Comparison of ENCODE assay signal across 17 cellular contexts in genomic region chr3:134057006-134057832, GRCh38. TPM values are rescaled to one million over a fixed set of nuclear protein-coding genes. Genes with fewer than 3 reads are reported as not detected.
A peak's percentile ranks its signal among the peaks of the same experiment; 100 is the strongest.
DNase-seq lines count a peak whose midpoint lies in the region; ATAC-seq and TF ChIP-seq lines count a peak whose summit lies in the region.
"Had no signal": no experiment of that assay in that cellular context is flagged by ENCODE, and none has a peak within 500 bp of the region (broad histone marks: within the 10 kb centered on the region; RNA-seq: fewer than 3 reads in every experiment).

No MANE protein-coding gene starts in this region.

- ATAC-seq in HG03139 (IDR thresholded peaks at IDR 0.05; ENCODE audit: unreplicated experiment) (no peak), HG02970 (IDR thresholded peaks at IDR 0.05; ENCODE audit: low FRiP score, unreplicated experiment) (no peak)
- ATAC-seq: activated naive CD8-positive, alpha-beta T cell treated with anti-CD3 and anti-CD28 coated beads, Interleukin-2, amount 50 U/mL, for 24 hours; activated T-cell treated with anti-CD3 and anti-CD28 coated beads, Interleukin-2, amount 50 U/mL, for 4 hours had no signal

- DNase-seq in EL = peak; percentile 36
- DNase-seq in M059J (ENCODE audit: low read depth) = peak; percentile 55
- DNase-seq in fibroblast of mammary gland (ENCODE audit: low read depth) = peak; percentile 66
- peak; percentile 23 for DNase-seq in posterior vena cava (ENCODE audit: low spot score)
- DNase-seq in KG1 (lab: John Stamatoyannopoulos, UW) = no peak
- no peak for DNase-seq in central memory CD4-positive, alpha-beta T cell
- DNase-seq: activated CD4-positive, CD25-positive, alpha-beta regulatory T cell treated with anti-CD3 and anti-CD28 coated beads, Interleukin-2, amount 50 U/mL, for 72 hours; activated naive CD8-positive, alpha-beta T cell treated with anti-CD3 and anti-CD28 coated beads, Interleukin-2, amount 50 U/mL, for 24 hours; activated T-cell treated with anti-CD3 and anti-CD28 coated beads, Interleukin-2, amount 50 U/mL, for 4 hours; GDM1; NCI-H1092; stimulated activated CD4-positive, alpha-beta T cell treated with anti-CD3 and anti-CD28 coated beads, Interleukin-4, amount 100 ng/mL, for 4 hours; stimulated activated naive CD4-positive, alpha-beta T cell had no signal

- no peak overlapping the region for H3K4me3 ChIP-seq in fibroblast of mammary gland (ENCODE audit: control insufficient read depth, low read depth, low read length)

- intact Hi-C loops in posterior vena cava (cut with DNase I) = no loop called here

- no peak for TF ChIP-seq CTCF in fibroblast of mammary gland (conservative IDR thresholded peaks at IDR 0.05; ENCODE audit: control insufficient read depth, insufficient read depth, low read depth, low read length)

RNA-seq across cellular contexts. Expression of gene SLCO2A1, which starts 27.5 kb away (rescaled TPM):
- 0.20 and 0.47 TPM in 2 replicates for total RNA-seq in M059J (2014; rRNA removed; shearing (Covaris generic))
- 100 to 1,000 TPM in 1 of 2 donors, 10 to 100 TPM in 1; 87.8 to 102 TPM for total RNA-seq in posterior vena cava
- total RNA-seq: myocyte; T-helper 1 cell treated with Interleukin-12 subunit alpha and Interleukin-12 subunit beta and Interleukin-4 antibody, amounts not matched to agents 30 ng/mL and 1 ng/mL, for 36 hours had no signal

Comparison
In these comparisons a context has a peak if more than half of its experiments do, and no peak if none do; other contexts are left out.
1. DNase-seq: peak in EL (single experiment), M059J (single experiment), fibroblast of mammary gland (single experiment) and posterior vena cava (single experiment); none in KG1 (single experiment) and central memory CD4-positive, alpha-beta T cell (single experiment).
2. RNA of gene SLCO2A1, which starts 27.5 kb away (total RNA-seq): 87.8 to 102 TPM in posterior vena cava; 0.20 to 0.47 TPM in M059J; every median in the first group is over 10 times any median in the second.